In genomic region chr19:48633148-48634035, GRCh38 we compare ENCODE assay signal across 8 cellular contexts. TPM values are rescaled to one million over a fixed set of nuclear protein-coding genes. Genes with fewer than 3 reads are reported as not detected.
A peak's percentile ranks its signal among the peaks of the same experiment; 100 is the strongest.
DNase-seq lines count a peak whose midpoint lies in the region; ATAC-seq and TF ChIP-seq lines count a peak whose summit lies in the region.

No MANE protein-coding gene starts in this region.

- H3K27me3 Mint-ChIP-seq in nephron progenitor cell (ENCODE audit: low read depth, poor library complexity), result no peaks in the 10 kb centered on the region

- peaks cover 71% of the 10 kb centered on the region for H3K4me1 Mint-ChIP-seq in nephron progenitor cell

- H3K9me2 ChIP-seq in Loucy (replicated peaks; ENCODE audit: low read depth, low read length), result no peaks in the 10 kb centered on the region

- H3K27me3 ChIP-seq in BE2C, result no peaks in the 10 kb centered on the region
- no peaks in the 10 kb centered on the region for H3K27me3 ChIP-seq in Loucy (ENCODE audit: insufficient read depth, low read length, poor library complexity, severe bottlenecking)
- H3K27me3 ChIP-seq in dorsolateral prefrontal cortex, result no peaks in the 10 kb centered on the region

- intact Hi-C loops in dorsolateral prefrontal cortex (cut with DNase I), result loop anchor here in 1 of 2 donors (10.0 kb wide), 1 partner anchor 331 kb away; the partner anchor contains the start of gene FTL

- H4K20me1 ChIP-seq in Loucy (ENCODE audit: insufficient read depth, low read length, poor library complexity, severe bottlenecking), result peaks cover 4% of the 10 kb centered on the region

- no peaks in the 10 kb centered on the region for H3K9me3 ChIP-seq in BE2C
- H3K9me3 ChIP-seq in Loucy (ENCODE audit: insufficient read depth, low read depth, low read length), result no peaks in the 10 kb centered on the region

- peak overlapping the region; percentile 76 for H3K4me3 Mint-ChIP-seq in nephron progenitor cell

- H3K4me3 ChIP-seq in BE2C (ENCODE audit: low read depth, low read length) (peak overlapping the region; percentile 45; the same call in 1 of the 2 replicates), Loucy (ENCODE audit: low read length, poor library complexity, severe bottlenecking) (peak overlapping the region; percentile 93), dorsolateral prefrontal cortex (peak overlapping the region in 44 of 59 donors; percentile 39 to 95 (median 82))

- no peak for DNase-seq in BE2C
- no peak for DNase-seq in dorsolateral prefrontal cortex
- DNase-seq in nephron progenitor cell, result no peak
- DNase-seq in stimulated activated CD4-positive, alpha-beta T cell treated with anti-CD3 and anti-CD28 coated beads, Interleukin-4, amount 100 ng/mL, for 24 hours, result no peak
- DNase-seq in hippocampal formation (lab: John Stamatoyannopoulos, UW), result no peak
- DNase-seq in NCI-H2081 treated with DMSO at 0.1 percent for 48 hours (lab: John Stamatoyannopoulos, UW), result no peak

- no peak for TF ChIP-seq POLR2A in GM18505 (IDR thresholded peaks at IDR 0.05; ENCODE audit: borderline replicate concordance, extremely low read depth, insufficient read depth, insufficient read length)

- peaks cover 2% of the 10 kb centered on the region for H3K36me3 Mint-ChIP-seq in nephron progenitor cell (ENCODE audit: low read depth)

- H3K9ac ChIP-seq in Loucy (ENCODE audit: low read depth, low read length, poor library complexity, severe bottlenecking), result peak overlapping the region; percentile 97

- no peak for ATAC-seq in GM18505 (IDR thresholded peaks at IDR 0.05; ENCODE audit: unreplicated experiment)

- H3K9me3 Mint-ChIP-seq in nephron progenitor cell, result no peaks in the 10 kb centered on the region

- H3K79me2 ChIP-seq in Loucy (ENCODE audit: insufficient read depth, low read length), result peaks cover 38% of the 10 kb centered on the region

- peak overlapping the region in 52 of 59 donors; percentile 12 to 100 (median 98) for H3K27ac ChIP-seq in dorsolateral prefrontal cortex

- H3K36me3 ChIP-seq in BE2C, result no peaks in the 10 kb centered on the region
- H3K36me3 ChIP-seq in Loucy (ENCODE audit: insufficient read depth, low read length), result peaks cover 12% of the 10 kb centered on the region; the same call in 1 of the 2 replicates

- H2AFZ ChIP-seq in Loucy (ENCODE audit: low read length), result no peak overlapping the region

- TF ChIP-seq CTCF in BE2C (IDR thresholded peaks at IDR 0.05; ENCODE audit: low read depth, low read length) (no peak), Loucy (conservative IDR thresholded peaks at IDR 0.05; ENCODE audit: low read length) (no peak), dorsolateral prefrontal cortex (IDR thresholded peaks at IDR 0.05 in 54 of 56, conservative IDR thresholded peaks at IDR 0.05 in 2 of 56; ENCODE audit: low read depth in 1 of 56, partially characterized antibody in 56 of 56) (no peak), nephron progenitor cell (IDR thresholded peaks at IDR 0.05) (no peak)

- peak overlapping the region; percentile 99 for H3K4me2 ChIP-seq in Loucy (ENCODE audit: low read depth, low read length, poor library complexity, severe bottlenecking)

- peaks cover 3% of the 10 kb centered on the region for H3F3A ChIP-seq in Loucy (ENCODE audit: low read depth)

- H3K27ac Mint-ChIP-seq in nephron progenitor cell, result peak overlapping the region; percentile 46

- H3K4me1 ChIP-seq in BE2C (peaks cover 23% of the 10 kb centered on the region), Loucy (ENCODE audit: insufficient read depth, low read length, poor library complexity, severe bottlenecking) (peaks cover 35% of the 10 kb centered on the region)

RNA-seq across cellular contexts. Expression of gene DBP, which starts 3.8 kb away (rescaled TPM):
- polyA plus RNA-seq in BE2C (2012; ENCODE audit: insufficient read depth, insufficient read length, low read depth), result 47.7 TPM
- total RNA-seq in dorsolateral prefrontal cortex, result 10 to 100 TPM; 24.9 to 77.5 (median 41.6) TPM

RNA-seq across cellular contexts. Expression of gene CA11, which starts 12.6 kb away (rescaled TPM):
- 31.1 TPM for polyA plus RNA-seq in BE2C (2012; ENCODE audit: insufficient read depth, insufficient read length, low read depth)
- total RNA-seq in dorsolateral prefrontal cortex, result 100 to 1,000 TPM; 107 to 396 (median 272) TPM

RNA-seq across cellular contexts. Expression of gene SPHK2, which starts 14.1 kb away (rescaled TPM):
- 41.5 TPM for polyA plus RNA-seq in BE2C (2012; ENCODE audit: insufficient read depth, insufficient read length, low read depth)
- total RNA-seq in dorsolateral prefrontal cortex, result 10 to 100 TPM; 40.7 to 88.8 (median 62.5) TPM

RNA-seq across cellular contexts. Expression of gene RPL18, which starts 14.4 kb away (rescaled TPM):
- polyA plus RNA-seq in BE2C (2012; ENCODE audit: insufficient read depth, insufficient read length, low read depth), result 1,689 TPM
- 100 to 1,000 TPM; 354 to 681 (median 462) TPM for total RNA-seq in dorsolateral prefrontal cortex

RNA-seq across cellular contexts. Expression of gene FAM83E, which starts 18.5 kb away (rescaled TPM):
- polyA plus RNA-seq in BE2C (2012; ENCODE audit: insufficient read depth, insufficient read length, low read depth), result 0.48 TPM
- total RNA-seq in dorsolateral prefrontal cortex, result 1 to 10 TPM in 13 of 120 experiments, under 1 TPM in 18, not detected in 89; 0.25 to 2.6 (median 0.96) TPM
